In the genomic region with DNA sequence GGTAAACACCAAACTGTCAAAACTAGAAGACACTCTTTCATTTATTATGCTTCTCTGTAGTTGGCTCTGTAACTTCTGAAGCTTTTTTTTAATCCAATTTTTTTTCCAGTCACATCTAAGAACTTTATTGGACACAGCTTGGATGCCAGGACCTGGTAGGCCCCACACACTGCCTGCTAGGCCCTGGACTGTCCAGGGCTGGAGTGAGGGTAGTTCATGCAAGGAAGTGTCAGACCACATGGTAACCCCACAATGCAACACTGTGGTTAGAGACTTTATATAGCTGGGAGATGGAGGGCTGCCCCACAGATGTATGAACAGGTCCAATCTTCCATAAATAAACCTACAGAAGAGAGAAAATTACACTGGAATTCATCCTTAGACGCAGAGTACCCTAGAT, we compare ENCODE assay signal across 1 cellular context.
TF ChIP-seq lines count a peak whose summit lies in the region.

No MANE protein-coding gene starts in this region.

TF ChIP-seq in WTC11, 78 proteins besides CTCF, POLR2A, EP300 and RAD21 (continued from another document):
- TF ChIP-seq, protein P1, sequence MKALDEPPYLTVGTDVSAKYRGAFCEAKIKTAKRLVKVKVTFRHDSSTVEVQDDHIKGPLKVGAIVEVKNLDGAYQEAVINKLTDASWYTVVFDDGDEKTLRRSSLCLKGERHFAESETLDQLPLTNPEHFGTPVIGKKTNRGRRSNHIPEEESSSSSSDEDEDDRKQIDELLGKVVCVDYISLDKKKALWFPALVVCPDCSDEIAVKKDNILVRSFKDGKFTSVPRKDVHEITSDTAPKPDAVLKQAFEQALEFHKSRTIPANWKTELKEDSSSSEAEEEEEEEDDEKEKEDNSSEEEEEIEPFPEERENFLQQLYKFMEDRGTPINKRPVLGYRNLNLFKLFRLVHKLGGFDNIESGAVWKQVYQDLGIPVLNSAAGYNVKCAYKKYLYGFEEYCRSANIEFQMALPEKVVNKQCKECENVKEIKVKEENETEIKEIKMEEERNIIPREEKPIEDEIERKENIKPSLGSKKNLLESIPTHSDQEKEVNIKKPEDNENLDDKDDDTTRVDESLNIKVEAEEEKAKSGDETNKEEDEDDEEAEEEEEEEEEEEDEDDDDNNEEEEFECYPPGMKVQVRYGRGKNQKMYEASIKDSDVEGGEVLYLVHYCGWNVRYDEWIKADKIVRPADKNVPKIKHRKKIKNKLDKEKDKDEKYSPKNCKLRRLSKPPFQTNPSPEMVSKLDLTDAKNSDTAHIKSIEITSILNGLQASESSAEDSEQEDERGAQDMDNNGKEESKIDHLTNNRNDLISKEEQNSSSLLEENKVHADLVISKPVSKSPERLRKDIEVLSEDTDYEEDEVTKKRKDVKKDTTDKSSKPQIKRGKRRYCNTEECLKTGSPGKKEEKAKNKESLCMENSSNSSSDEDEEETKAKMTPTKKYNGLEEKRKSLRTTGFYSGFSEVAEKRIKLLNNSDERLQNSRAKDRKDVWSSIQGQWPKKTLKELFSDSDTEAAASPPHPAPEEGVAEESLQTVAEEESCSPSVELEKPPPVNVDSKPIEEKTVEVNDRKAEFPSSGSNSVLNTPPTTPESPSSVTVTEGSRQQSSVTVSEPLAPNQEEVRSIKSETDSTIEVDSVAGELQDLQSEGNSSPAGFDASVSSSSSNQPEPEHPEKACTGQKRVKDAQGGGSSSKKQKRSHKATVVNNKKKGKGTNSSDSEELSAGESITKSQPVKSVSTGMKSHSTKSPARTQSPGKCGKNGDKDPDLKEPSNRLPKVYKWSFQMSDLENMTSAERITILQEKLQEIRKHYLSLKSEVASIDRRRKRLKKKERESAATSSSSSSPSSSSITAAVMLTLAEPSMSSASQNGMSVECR (CRISPR knock-in tag; IDR thresholded peaks at IDR 0.05; ENCODE audit: borderline replicate concordance) = no peak
- no peak for TF ChIP-seq ZNF425 (CRISPR knock-in tag; conservative IDR thresholded peaks at IDR 0.05)
- TF ChIP-seq CDX4 (CRISPR knock-in tag; IDR thresholded peaks at IDR 0.05; ENCODE audit: borderline replicate concordance) = no peak
- no peak for TF ChIP-seq STAT6 (CRISPR knock-in tag; conservative IDR thresholded peaks at IDR 0.05; ENCODE audit: low read depth)
- TF ChIP-seq GRHL2 (CRISPR knock-in tag; IDR thresholded peaks at IDR 0.05; ENCODE audit: insufficient replicate concordance, severe bottlenecking) = no peak
TF ChIP-seq in WTC11: peak in this region for 0.
